In the genomic region with DNA sequence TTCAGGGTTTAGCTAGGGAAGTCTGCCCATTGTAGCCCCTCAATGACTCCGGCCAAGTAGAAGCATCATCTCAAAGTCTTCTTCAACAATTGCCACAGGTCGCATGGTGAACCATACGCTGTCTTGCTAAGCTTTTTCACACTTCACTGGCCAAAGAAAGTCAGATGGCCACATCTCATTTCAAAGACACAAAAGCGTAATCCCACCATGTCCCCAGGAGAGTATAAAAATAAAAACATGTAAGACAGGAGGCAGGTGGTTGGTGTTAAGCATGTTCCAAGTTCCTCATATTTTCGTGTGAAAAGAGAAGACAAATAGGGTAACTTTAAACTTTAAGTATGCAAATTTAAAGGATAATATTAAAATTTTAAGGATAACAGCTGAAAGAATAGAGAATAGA, we compare ENCODE assay signal across 28 cellular contexts.
"Had no signal": no experiment of that assay in that cellular context is flagged by ENCODE, and none has a peak within 500 bp of the region (broad histone marks: within the 10 kb centered on the region; RNA-seq: fewer than 3 reads in every experiment).

No MANE protein-coding gene starts in this region.

- H3K27me3 Mint-ChIP-seq: activated T-cell treated with anti-CD3 and anti-CD28 coated beads, Interleukin-2, amount 50 U/mL, for 24 hours had no signal

- H3K27ac Mint-ChIP-seq: activated CD4-positive, alpha-beta T cell treated with anti-CD3 and anti-CD28 coated beads for 36 hours; activated CD4-positive, alpha-beta T cell treated with anti-CD3 and anti-CD28 coated beads, Interleukin-2, amount 10 ng/mL, durations not matched to agents 7 days and 5 days; activated CD8-positive, alpha-beta T cell treated with anti-CD3 and anti-CD28 coated beads, Interleukin-2, amount 10 ng/mL, durations not matched to agents 7 days and 5 days; activated naive CD4-positive, alpha-beta T cell treated with anti-CD3 and anti-CD28 coated beads, Interleukin-2, amount 50 U/mL, for 24 hours; activated naive CD8-positive, alpha-beta T cell treated with anti-CD3 and anti-CD28 coated beads, Interleukin-2, amount 10 ng/mL, durations not matched to agents 7 days and 5 days; activated T-cell treated with anti-CD3 and anti-CD28 coated beads, Interleukin-2, amount 50 U/mL, for 24 hours; activated T-helper 2 cell treated with anti-CD3 and anti-CD28 coated beads, Interferon-gamma antibody, Interleukin-2, Interleukin-4, amounts not matched to agents 10 μg/mL and 5 μg/mL and 100 μg/mL, durations not matched to agents 14 hours and 24 hours and 36 hours had no signal

- H3K27me3 ChIP-seq: ascending aorta, SJCRH30 had no signal

- H3K9me3 Mint-ChIP-seq: activated CD4-positive, alpha-beta T cell treated with anti-CD3 and anti-CD28 coated beads, Interleukin-2, amount 10 ng/mL, durations not matched to agents 7 days and 5 days; activated naive CD4-positive, alpha-beta T cell treated with anti-CD3 and anti-CD28 coated beads, Interleukin-2, amount 50 U/mL, for 24 hours; activated naive CD8-positive, alpha-beta T cell treated with anti-CD3 and anti-CD28 coated beads, Interleukin-2, amount 10 ng/mL, durations not matched to agents 7 days and 5 days; activated T-cell treated with anti-CD3 and anti-CD28 coated beads, Interleukin-2, amount 50 U/mL, for 24 hours; activated T-helper 2 cell treated with anti-CD3 and anti-CD28 coated beads, Interferon-gamma antibody, Interleukin-2, Interleukin-4, amounts not matched to agents 10 μg/mL and 5 μg/mL and 100 μg/mL, durations not matched to agents 14 hours and 24 hours and 36 hours had no signal

- H3K4me3 Mint-ChIP-seq: activated CD4-positive, alpha-beta T cell treated with anti-CD3 and anti-CD28 coated beads for 36 hours; activated CD4-positive, alpha-beta T cell treated with anti-CD3 and anti-CD28 coated beads, Interleukin-2, amount 10 ng/mL, durations not matched to agents 7 days and 5 days; activated CD8-positive, alpha-beta T cell treated with anti-CD3 and anti-CD28 coated beads, Interleukin-2, amount 10 ng/mL, durations not matched to agents 7 days and 5 days; activated naive CD4-positive, alpha-beta T cell treated with anti-CD3 and anti-CD28 coated beads, Interleukin-2, amount 50 U/mL, for 24 hours; activated naive CD8-positive, alpha-beta T cell treated with anti-CD3 and anti-CD28 coated beads, Interleukin-2, amount 10 ng/mL, durations not matched to agents 7 days and 5 days; activated T-cell treated with anti-CD3 and anti-CD28 coated beads, Interleukin-2, amount 50 U/mL, for 24 hours had no signal

- H3K9me3 ChIP-seq: ascending aorta, SJCRH30 had no signal

- H3K4me1 Mint-ChIP-seq: activated CD4-positive, alpha-beta T cell treated with anti-CD3 and anti-CD28 coated beads for 36 hours; activated CD4-positive, alpha-beta T cell treated with anti-CD3 and anti-CD28 coated beads, Interleukin-2, amount 10 ng/mL, durations not matched to agents 7 days and 5 days; activated naive CD4-positive, alpha-beta T cell treated with anti-CD3 and anti-CD28 coated beads, Interleukin-2, amount 50 U/mL, for 24 hours; activated naive CD8-positive, alpha-beta T cell treated with anti-CD3 and anti-CD28 coated beads, Interleukin-2, amount 10 ng/mL, durations not matched to agents 7 days and 5 days had no signal

- H3K36me3 Mint-ChIP-seq: activated naive CD4-positive, alpha-beta T cell treated with anti-CD3 and anti-CD28 coated beads, Interleukin-2, amount 50 U/mL, for 24 hours; activated naive CD8-positive, alpha-beta T cell treated with anti-CD3 and anti-CD28 coated beads, Interleukin-2, amount 10 ng/mL, durations not matched to agents 7 days and 5 days had no signal

- H3K4me3 ChIP-seq: ascending aorta, SJCRH30, SK-N-MC had no signal

- H3K27ac ChIP-seq: ascending aorta, SJCRH30, SK-N-MC had no signal

- ATAC-seq: activated CD4-positive, alpha-beta T cell treated with anti-CD3 and anti-CD28 coated beads for 36 hours; activated CD4-positive, CD25-positive, alpha-beta regulatory T cell treated with anti-CD3 and anti-CD28 coated beads, Interleukin-2, amount 50 U/mL, for 24 hours; activated CD8-positive, alpha-beta T cell treated with anti-CD3 and anti-CD28 coated beads, Interleukin-2, amount 10 ng/mL, durations not matched to agents 7 days and 5 days had no signal

- H3K36me3 ChIP-seq: ascending aorta, SJCRH30 had no signal

- H3K4me1 ChIP-seq: ascending aorta had no signal

- DNase-seq: activated CD4-positive, alpha-beta T cell treated with anti-CD3 and anti-CD28 coated beads for 36 hours; activated CD4-positive, alpha-beta T cell treated with anti-CD3 and anti-CD28 coated beads, Interleukin-2, amount 10 ng/mL, durations not matched to agents 7 days and 5 days; activated CD4-positive, alpha-beta T cell treated with anti-CD3 and anti-CD28 coated beads, Interleukin-2, amount 50 U/mL, for 48 hours; activated CD8-positive, alpha-beta T cell treated with anti-CD3 and anti-CD28 coated beads, Interleukin-2, amount 10 ng/mL, durations not matched to agents 7 days and 5 days; activated gamma-delta T cell; activated naive CD4-positive, alpha-beta T cell treated with Interleukin-2 at 50 U/mL for 16 hours; activated naive CD8-positive, alpha-beta T cell treated with anti-CD3 and anti-CD28 coated beads, Interleukin-2, amount 10 ng/mL, durations not matched to agents 7 days and 5 days; activated T-cell treated with anti-CD3 and anti-CD28 coated beads, Interleukin-2, amount 50 U/mL, for 24 hours; amygdala; KG1; MM.1S; MV-4-11; NCI-H1092; NCI-H1436 treated with DMSO at 0.1 percent for 48 hours; NCI-H1694 treated with DMSO at 0.1 percent for 48 hours; NCI-H2029; NCI-H345; NCI-H510A; NCI-H774; OCI-M1; SHP77; SJCRH30; T1000 had no signal
